ENCODE assay signal across 8 cellular contexts in genomic region chr16:69105501-69106361, GRCh38. TPM values are rescaled to one million over a fixed set of nuclear protein-coding genes. Genes with fewer than 3 reads are reported as not detected.
DNase-seq lines count a peak whose midpoint lies in the region; ATAC-seq and TF ChIP-seq lines count a peak whose summit lies in the region.

TSS of gene HAS3 (plus strand) at chr16:69105653. CDS start at chr16:69109396, 3,743 bp downstream.

- H3K9me3 Mint-ChIP-seq in progenitor cell of endocrine pancreas (ENCODE audit: low read depth), result no peaks in the 10 kb centered on the region

- TF ChIP-seq CTCF in OCI-LY3 (IDR thresholded peaks at IDR 0.05; ENCODE audit: low read depth, low read length), result peak; percentile 76
- TF ChIP-seq CTCF in ascending aorta (IDR thresholded peaks at IDR 0.05), result no peak
- peak; percentile 45 for TF ChIP-seq CTCF in hepatocyte (IDR thresholded peaks at IDR 0.05; ENCODE audit: poor library complexity)
- peak; percentile 4 for TF ChIP-seq CTCF in progenitor cell of endocrine pancreas (IDR thresholded peaks at IDR 0.05; ENCODE audit: unreplicated experiment)

- H3K4me3 ChIP-seq in OCI-LY3 (ENCODE audit: low read length) (peak within 1 kb of the TSS; percentile 76), ascending aorta (peak within 1 kb of the TSS; percentile 57 to 76), hepatocyte (peak within 1 kb of the TSS; percentile 77)

- H3K9me3 ChIP-seq in OCI-LY3 (ENCODE audit: insufficient read depth, low read length) (no peaks in the 10 kb centered on the region), ascending aorta (no peaks in the 10 kb centered on the region), hepatocyte (ENCODE audit: low read depth) (no peaks in the 10 kb centered on the region)

- peak within 1 kb of the TSS; percentile 45 for H3K27ac Mint-ChIP-seq in progenitor cell of endocrine pancreas

- peak; percentile 47 for ATAC-seq in HG02678 (IDR thresholded peaks at IDR 0.05; ENCODE audit: unreplicated experiment)

- H3K9ac ChIP-seq in OCI-LY3 (ENCODE audit: low read length), result peak within 1 kb of the TSS; percentile 56

- peak within 1 kb of the TSS; percentile 87 for H3K4me3 Mint-ChIP-seq in progenitor cell of endocrine pancreas (ENCODE audit: low read depth)

- DNase-seq in DMS 273 (lab: John Stamatoyannopoulos, UW; ENCODE audit: unreplicated experiment) (peak; percentile 89), ascending aorta (ENCODE audit: low spot score in 2 of 2) (no peak), hepatocyte (ENCODE audit: low spot score) (peak; percentile 80), progenitor cell of endocrine pancreas (ENCODE audit: low spot score, unreplicated experiment) (peak; percentile 53), NCI-H446 treated with DMSO at 0.1 percent for 48 hours (lab: John Stamatoyannopoulos, UW) (no peak), OCI-M2 (lab: John Stamatoyannopoulos, UW; ENCODE audit: unreplicated experiment) (no peak)

- H3K9me2 ChIP-seq in hepatocyte (replicated peaks; ENCODE audit: insufficient read depth), result no peaks in the 10 kb centered on the region

- H3K36me3 ChIP-seq in OCI-LY3 (replicated peaks; ENCODE audit: low read depth, low read length), result peaks cover 3% of the 10 kb centered on the region
- peaks cover 0 to 14% of the 10 kb centered on the region in 2 donors for H3K36me3 ChIP-seq in ascending aorta
- no peaks in the 10 kb centered on the region for H3K36me3 ChIP-seq in hepatocyte (replicated peaks; ENCODE audit: insufficient read depth, low read depth)

- WGBS in hepatocyte (ENCODE audit: low lambda C conversion rate, missing lambda C conversion rate), result 2% methylated on average over 30 of the region's 80 CpGs

- H3K79me2 ChIP-seq in OCI-LY3 (ENCODE audit: low read length), result no peaks in the 10 kb centered on the region
- H3K79me2 ChIP-seq in hepatocyte, result no peaks in the 10 kb centered on the region

- H3K27me3 ChIP-seq in OCI-LY3 (ENCODE audit: low read depth, low read length) (no peaks in the 10 kb centered on the region), ascending aorta (no peaks in the 10 kb centered on the region), hepatocyte (peaks cover 31% of the 10 kb centered on the region)

- peaks cover 11% of the 10 kb centered on the region for H3K4me1 Mint-ChIP-seq in progenitor cell of endocrine pancreas (ENCODE audit: low read depth)

- H3K27ac ChIP-seq in OCI-LY3 (ENCODE audit: low read length), result no peak within 1 kb of the TSS
- H3K27ac ChIP-seq in ascending aorta, result no peak within 1 kb of the TSS
- H3K27ac ChIP-seq in hepatocyte, result no peak within 1 kb of the TSS

- intact Hi-C loops in ascending aorta (cut with DNase I), result no loop called here

- H3K4me1 ChIP-seq in OCI-LY3 (ENCODE audit: low read length) (peaks cover 8% of the 10 kb centered on the region; the same call in 1 of the 2 replicates), ascending aorta (peaks cover 16 to 20% of the 10 kb centered on the region in 2 donors), hepatocyte (ENCODE audit: insufficient read depth) (peaks cover 25% of the 10 kb centered on the region)

- H4K20me1 ChIP-seq in OCI-LY3 (ENCODE audit: insufficient read depth, low read length) (no peaks in the 10 kb centered on the region), hepatocyte (ENCODE audit: insufficient read depth, poor library complexity, severe bottlenecking) (peaks cover 8% of the 10 kb centered on the region)

- H3K27me3 Mint-ChIP-seq in progenitor cell of endocrine pancreas, result peaks cover 64% of the 10 kb centered on the region

- H2AFZ ChIP-seq in OCI-LY3 (ENCODE audit: low read depth, low read length) (0 out of 2 replicates have a peak within 1 kb of the TSS, but pooled peaks have one; percentile 56), hepatocyte (peak within 1 kb of the TSS; percentile 74)

- peaks cover 4% of the 10 kb centered on the region for H3K36me3 Mint-ChIP-seq in progenitor cell of endocrine pancreas (ENCODE audit: insufficient read depth)

- H3K4me2 ChIP-seq in OCI-LY3 (ENCODE audit: low read length), result peak within 1 kb of the TSS; percentile 97
- H3K4me2 ChIP-seq in hepatocyte, result peak within 1 kb of the TSS; percentile 100

RNA-seq across cellular contexts. Expression of gene HAS3, which starts in this region (rescaled TPM):
- not detected for total RNA-seq in ascending aorta
- 0.53 and 0.60 TPM in 2 replicates for total RNA-seq in hepatocyte
- 0.19 TPM in 1 of 2 replicates, not detected in the other for polyA plus RNA-seq in hepatocyte
- total RNA-seq in progenitor cell of endocrine pancreas, result 1.1 and 2.1 TPM in 2 replicates

Comparison
In these comparisons a context has a peak if more than half of its experiments do, and no peak if none do; other contexts are left out.
1. Peak in DNase-seq, H3K4me3 ChIP-seq and H3K4me2 ChIP-seq in hepatocyte; RNA of the gene not detected or under 1 TPM.
2. DNase-seq: peak in DMS 273 (single experiment) and progenitor cell of endocrine pancreas (single experiment); none in ascending aorta (0 of 2), NCI-H446 treated with DMSO at 0.1 percent for 48 hours (single experiment) and OCI-M2 (single experiment).
3. CTCF ChIP-seq: peak in OCI-LY3 (single experiment), hepatocyte (single experiment) and progenitor cell of endocrine pancreas (single experiment); none in ascending aorta (0 of 3).
4. Peak in every context shown above with its lines, with median percentiles within 50 percentile points of each other: H3K4me3 ChIP-seq.